ENCODE assay signal across 25 cellular contexts in genomic region chr12:79250955-79251354, GRCh38.
"Had no signal": no experiment of that assay in that cellular context is flagged by ENCODE, and none has a peak within 500 bp of the region (broad histone marks: within the 10 kb centered on the region; RNA-seq: fewer than 3 reads in every experiment).

No MANE protein-coding gene starts in this region.

- H3K4me3 ChIP-seq: esophagus squamous epithelium, lower lobe of right lung, pancreas, right lobe of liver had no signal

- ATAC-seq: activated CD4-positive, CD25-positive, alpha-beta regulatory T cell treated with anti-CD3 and anti-CD28 coated beads, Interleukin-2, amount 50 U/mL, for 24 hours; activated naive CD8-positive, alpha-beta T cell treated with anti-CD3 and anti-CD28 coated beads, Interleukin-2, amount 50 U/mL, for 24 hours; activated T-cell treated with anti-CD3 and anti-CD28 coated beads, Interleukin-2, amount 50 U/mL, for 4 hours; lower lobe of right lung; natural killer cell; pancreas; right lobe of liver; stimulated activated naive CD8-positive, alpha-beta T cell treated with anti-CD3 and anti-CD28 coated beads, Interleukin-15, amount 100 ng/mL, for 72 hours had no signal

- H3K4me3 Mint-ChIP-seq: activated CD4-positive, alpha-beta T cell treated with anti-CD3 and anti-CD28 coated beads, Interleukin-2, amount 10 ng/mL, durations not matched to agents 7 days and 5 days; activated naive CD4-positive, alpha-beta T cell treated with anti-CD3 and anti-CD28 coated beads for 36 hours; activated naive CD8-positive, alpha-beta T cell treated with anti-CD3 and anti-CD28 coated beads, Interleukin-2, amount 50 U/mL, for 24 hours; activated T-cell treated with anti-CD3 and anti-CD28 coated beads, Interleukin-2, amount 50 U/mL, for 4 hours; natural killer cell; stimulated activated naive CD8-positive, alpha-beta T cell treated with anti-CD3 and anti-CD28 coated beads, Interleukin-15, amount 100 ng/mL, for 72 hours; T-helper 1 cell treated with Interleukin-12 subunit alpha and Interleukin-12 subunit beta and Interleukin-4 antibody, amounts not matched to agents 30 μg/mL and 1 μg/mL, for 36 hours; type B pancreatic cell had no signal

- H3K27me3 Mint-ChIP-seq: activated CD4-positive, alpha-beta T cell treated with anti-CD3 and anti-CD28 coated beads, Interleukin-2, amount 10 ng/mL, durations not matched to agents 7 days and 5 days; activated naive CD8-positive, alpha-beta T cell treated with anti-CD3 and anti-CD28 coated beads, Interleukin-2, amount 50 U/mL, for 24 hours; stimulated activated naive CD8-positive, alpha-beta T cell treated with anti-CD3 and anti-CD28 coated beads, Interleukin-15, amount 100 ng/mL, for 72 hours; type B pancreatic cell had no signal

- H3K4me1 Mint-ChIP-seq: activated CD4-positive, alpha-beta T cell treated with anti-CD3 and anti-CD28 coated beads, Interleukin-2, amount 10 ng/mL, durations not matched to agents 7 days and 5 days; activated naive CD8-positive, alpha-beta T cell treated with anti-CD3 and anti-CD28 coated beads, Interleukin-2, amount 50 U/mL, for 24 hours; natural killer cell; stimulated activated naive CD8-positive, alpha-beta T cell treated with anti-CD3 and anti-CD28 coated beads, Interleukin-15, amount 100 ng/mL, for 72 hours had no signal

- H3K9me3 ChIP-seq: esophagus squamous epithelium, lower lobe of right lung, neutrophil, pancreas, right lobe of liver had no signal

- H3K27ac ChIP-seq: brain microvascular endothelial cell, esophagus squamous epithelium, lower lobe of right lung, neutrophil, pancreas, right lobe of liver had no signal

- H3K27ac Mint-ChIP-seq: activated CD4-positive, alpha-beta T cell treated with anti-CD3 and anti-CD28 coated beads, Interleukin-2, amount 10 ng/mL, durations not matched to agents 7 days and 5 days; activated naive CD4-positive, alpha-beta T cell treated with anti-CD3 and anti-CD28 coated beads for 36 hours; activated naive CD8-positive, alpha-beta T cell treated with anti-CD3 and anti-CD28 coated beads, Interleukin-2, amount 50 U/mL, for 24 hours; natural killer cell; stimulated activated naive CD8-positive, alpha-beta T cell treated with anti-CD3 and anti-CD28 coated beads, Interleukin-15, amount 100 ng/mL, for 72 hours; T-helper 1 cell treated with Interleukin-12 subunit alpha and Interleukin-12 subunit beta and Interleukin-4 antibody, amounts not matched to agents 30 μg/mL and 1 μg/mL, for 36 hours; type B pancreatic cell had no signal

- DNase-seq: activated CD4-positive, alpha-beta T cell treated with anti-CD3 and anti-CD28 coated beads, Interleukin-2, amount 10 ng/mL, durations not matched to agents 7 days and 5 days; activated CD8-positive, alpha-beta memory T cell treated with anti-CD3 and anti-CD28 coated beads, Interleukin-2, amount 50 U/mL, for 4 hours; activated naive CD4-positive, alpha-beta T cell treated with anti-CD3 and anti-CD28 coated beads for 36 hours; activated naive CD8-positive, alpha-beta T cell treated with anti-CD3 and anti-CD28 coated beads, Interleukin-2, amount 50 U/mL, for 24 hours; activated T-cell treated with anti-CD3 and anti-CD28 coated beads, Interleukin-2, amount 50 U/mL, for 4 hours; anterior cingulate cortex; cerebellar nuclear complex; cortex of kidney; esophagus squamous epithelium; glutamatergic neuron; hippocampal formation; islet precursor cell; lower lobe of right lung; natural killer cell; pancreas; right lobe of liver; small intestine; stimulated activated CD4-positive, alpha-beta T cell treated with anti-CD3 and anti-CD28 coated beads, Interleukin-15, amount 100 ng/mL, for 24 hours; stimulated activated CD4-positive, alpha-beta T cell treated with anti-CD3 and anti-CD28 coated beads, Interleukin-2, amount 100 ng/mL, for 48 hours; stimulated activated naive CD8-positive, alpha-beta T cell treated with anti-CD3 and anti-CD28 coated beads, Interleukin-15, amount 100 ng/mL, for 72 hours had no signal

- H3K36me3 ChIP-seq: brain microvascular endothelial cell, esophagus squamous epithelium, lower lobe of right lung, neutrophil, pancreas, right lobe of liver had no signal

- H3K27me3 ChIP-seq: brain microvascular endothelial cell, esophagus squamous epithelium, neutrophil, pancreas, right lobe of liver had no signal

- H3K4me1 ChIP-seq: esophagus squamous epithelium, lower lobe of right lung, pancreas, right lobe of liver had no signal
